In genomic region chr10:72241853-72242252, GRCh38 we compare ENCODE assay signal across 12 cellular contexts. TPM values are rescaled to one million over a fixed set of nuclear protein-coding genes. Genes with fewer than 3 reads are reported as not detected.
DNase-seq lines count a peak whose midpoint lies in the region; ATAC-seq and TF ChIP-seq lines count a peak whose summit lies in the region.
"Had no signal": no experiment of that assay in that cellular context is flagged by ENCODE, and none has a peak within 500 bp of the region (broad histone marks: within the 10 kb centered on the region; RNA-seq: fewer than 3 reads in every experiment).

No MANE protein-coding gene starts in this region.

- no peaks in the 10 kb centered on the region for H3K27me3 ChIP-seq in esophagus squamous epithelium
- H3K27me3 ChIP-seq in gastrocnemius medialis, result no peaks in the 10 kb centered on the region
- no peaks in the 10 kb centered on the region for H3K27me3 ChIP-seq in trophoblast cell (ENCODE audit: insufficient read depth, low read length)

- H3K9ac ChIP-seq in trophoblast cell (ENCODE audit: low read length), result no peak overlapping the region

- H3K4ac ChIP-seq in trophoblast cell (ENCODE audit: low read depth, low read length), result no peak overlapping the region

- no peak overlapping the region for H2BK12ac ChIP-seq in trophoblast cell (ENCODE audit: low read length)

- no peak overlapping the region for H4K91ac ChIP-seq in trophoblast cell (ENCODE audit: low read depth, low read length)

- DNase-seq in stimulated activated naive CD8-positive, alpha-beta T cell treated with anti-CD3 and anti-CD28 coated beads, Interleukin-15, Interleukin-2, amounts not matched to agents 100 U/mL and 50 U/mL, for 24 hours, result no peak
- DNase-seq in esophagus squamous epithelium (lab: John Stamatoyannopoulos, UW) (no peak), gastrocnemius medialis (no peak), SHP77 (lab: John Stamatoyannopoulos, UW) (no peak), trophoblast cell (no peak)
- DNase-seq in central memory CD4-positive, alpha-beta T cell, result no peak
- DNase-seq: activated CD4-positive, alpha-beta T cell treated with anti-CD3 and anti-CD28 coated beads, Interleukin-2, amount 50 U/mL, for 1 hour; kidney; NCI-H2107; NCI-H774 had no signal

- H3K23ac ChIP-seq in trophoblast cell (ENCODE audit: low read length), result no peak overlapping the region

- H2BK5ac ChIP-seq in trophoblast cell (ENCODE audit: low read depth, low read length, poor library complexity), result no peak overlapping the region

- no peak overlapping the region for H2AK5ac ChIP-seq in trophoblast cell (ENCODE audit: low read length)

- intact Hi-C loops in esophagus squamous epithelium (cut with DNase I) (loop anchor here (10.0 kb wide), 1 partner anchor 93 kb away; no protein-coding TSS in a partner anchor), gastrocnemius medialis (cut with DNase I; ENCODE audit: low total_unique reads) (no loop called here)

- no peak overlapping the region for H3K4me2 ChIP-seq in trophoblast cell (ENCODE audit: low read length)

- no peaks in the 10 kb centered on the region for H3K9me3 Mint-ChIP-seq in stimulated activated naive CD8-positive, alpha-beta T cell treated with anti-CD3 and anti-CD28 coated beads, Interleukin-15, Interleukin-2, amounts not matched to agents 100 ng/mL and 50 ng/mL, for 24 hours

- TF ChIP-seq CTCF in esophagus squamous epithelium (IDR thresholded peaks at IDR 0.05) (no peak), gastrocnemius medialis (IDR thresholded peaks at IDR 0.05 in 4 of 5, conservative IDR thresholded peaks at IDR 0.05 in 1 of 5) (no peak)

- no peak overlapping the region for H2AFZ ChIP-seq in trophoblast cell (ENCODE audit: insufficient read depth, low read length, poor library complexity)

- H3K36me3 Mint-ChIP-seq in stimulated activated naive CD8-positive, alpha-beta T cell treated with anti-CD3 and anti-CD28 coated beads, Interleukin-15, Interleukin-2, amounts not matched to agents 100 ng/mL and 50 ng/mL, for 24 hours (ENCODE audit: low read depth), result peaks cover 6% of the 10 kb centered on the region

- in situ Hi-C loops in gastrocnemius medialis (cut with MboI; ENCODE audit: low sequenced_read_pairs in 4 of 4), result loop anchor here in 1 of 4 donors (25.0 kb wide), 1 partner anchor 380 kb away; the partner anchor contains the start of gene PSAP

- peaks cover 63% of the 10 kb centered on the region for H3K4me1 Mint-ChIP-seq in stimulated activated naive CD8-positive, alpha-beta T cell treated with anti-CD3 and anti-CD28 coated beads, Interleukin-15, Interleukin-2, amounts not matched to agents 100 ng/mL and 50 ng/mL, for 24 hours (ENCODE audit: low read depth)

- H4K12ac ChIP-seq in trophoblast cell (ENCODE audit: low read depth, low read length), result no peak overlapping the region

- no peaks in the 10 kb centered on the region for H3K79me2 ChIP-seq in trophoblast cell (ENCODE audit: control insufficient read depth, insufficient read depth, low read length, poor library complexity)

- H4K8ac ChIP-seq in trophoblast cell (ENCODE audit: low read depth, low read length), result no peak overlapping the region

- H3K4me1 ChIP-seq in esophagus squamous epithelium, result peaks cover 39 to 58% (median 51%) of the 10 kb centered on the region in 3 donors
- H3K4me1 ChIP-seq in gastrocnemius medialis, result peaks cover 72 to 75% of the 10 kb centered on the region in 2 donors
- peaks cover 7 to 10% of the 10 kb centered on the region in 2 experiments for H3K4me1 ChIP-seq in trophoblast cell (ENCODE audit: control insufficient read depth in 1 of 2, insufficient read depth in 2 of 2, low read length in 2 of 2)

- no peak overlapping the region for H3K14ac ChIP-seq in trophoblast cell (ENCODE audit: low read length)

- WGBS in esophagus squamous epithelium, 2 donors, result 80 to 90% methylated on average over 1 to 2 of the region's 4 CpGs
- no CpG with 5 or more reads among the region's 4 CpGs for WGBS in trophoblast cell (ENCODE audit: extremely low coverage, insufficient coverage, insufficient read length)

- H2BK120ac ChIP-seq in trophoblast cell (ENCODE audit: insufficient read depth, low read length, poor library complexity), result no peak overlapping the region

- H3K27ac ChIP-seq in esophagus squamous epithelium (peak overlapping the region in 3 of 4 donors; percentile 89 to 96 (median 96)), gastrocnemius medialis (peak overlapping the region; percentile 94 to 99 (median 98)), trophoblast cell (ENCODE audit: low read depth, low read length) (no peak overlapping the region)

- H3K18ac ChIP-seq in trophoblast cell (ENCODE audit: low read length), result no peak overlapping the region

- ATAC-seq in stimulated activated naive CD8-positive, alpha-beta T cell treated with anti-CD3 and anti-CD28 coated beads, Interleukin-15, Interleukin-2, amounts not matched to agents 100 U/mL and 50 U/mL, for 24 hours, result no peak
- ATAC-seq in gastrocnemius medialis (no peak), HG03432 (IDR thresholded peaks at IDR 0.05; ENCODE audit: unreplicated experiment) (no peak)

- H3K79me1 ChIP-seq in trophoblast cell (ENCODE audit: low read length), result no peaks in the 10 kb centered on the region

- H3K4me3 ChIP-seq in esophagus squamous epithelium (no peak overlapping the region), gastrocnemius medialis (no peak overlapping the region), trophoblast cell (ENCODE audit: low read depth, low read length) (no peak overlapping the region)

- H3K4me3 Mint-ChIP-seq in stimulated activated naive CD8-positive, alpha-beta T cell treated with anti-CD3 and anti-CD28 coated beads, Interleukin-15, Interleukin-2, amounts not matched to agents 100 ng/mL and 50 ng/mL, for 24 hours, result no peak overlapping the region

- peak overlapping the region; percentile 87 for H3K27ac Mint-ChIP-seq in stimulated activated naive CD8-positive, alpha-beta T cell treated with anti-CD3 and anti-CD28 coated beads, Interleukin-15, Interleukin-2, amounts not matched to agents 100 ng/mL and 50 ng/mL, for 24 hours

- H3K27me3 Mint-ChIP-seq in stimulated activated naive CD8-positive, alpha-beta T cell treated with anti-CD3 and anti-CD28 coated beads, Interleukin-15, Interleukin-2, amounts not matched to agents 100 ng/mL and 50 ng/mL, for 24 hours, result no peaks in the 10 kb centered on the region

- TF ChIP-seq POLR2A in esophagus squamous epithelium (IDR thresholded peaks at IDR 0.05), result no peak
- TF ChIP-seq POLR2A in gastrocnemius medialis (IDR thresholded peaks at IDR 0.05), result no peak

- H3K9me3 ChIP-seq in esophagus squamous epithelium, result no peaks in the 10 kb centered on the region
- no peaks in the 10 kb centered on the region for H3K9me3 ChIP-seq in gastrocnemius medialis
- H3K9me3 ChIP-seq in trophoblast cell (ENCODE audit: insufficient read depth, low read depth, low read length), result peaks cover 2% of the 10 kb centered on the region

- H3K36me3 ChIP-seq in esophagus squamous epithelium, result peaks cover 0 to 6% (median 0%) of the 10 kb centered on the region in 3 donors
- no peaks in the 10 kb centered on the region for H3K36me3 ChIP-seq in gastrocnemius medialis
- peaks cover 0 to under 1% of the 10 kb centered on the region in 2 experiments for H3K36me3 ChIP-seq in trophoblast cell (ENCODE audit: control insufficient read depth in 1 of 2, insufficient read depth in 2 of 2, low read length in 2 of 2)

RNA-seq across cellular contexts. Expression of gene ASCC1, which starts 25.8 kb away (rescaled TPM):
- total RNA-seq in esophagus squamous epithelium (10 to 100 TPM; 18.7 to 28.4 (median 24.7) TPM), gastrocnemius medialis (10 to 100 TPM; 26.1 to 31.1 (median 29.6) TPM)
- polyA plus RNA-seq in trophoblast cell (2013), result 33.6 and 35.4 TPM in 2 replicates

RNA-seq across cellular contexts. Expression of gene ANAPC16, which starts 26.0 kb away (rescaled TPM):
- 100 to 1,000 TPM in 1 of 4 donors, 10 to 100 TPM in 3; 34.2 to 104 (median 58.1) TPM for total RNA-seq in esophagus squamous epithelium
- total RNA-seq in gastrocnemius medialis, result 100 to 1,000 TPM in 2 of 4 donors, 10 to 100 TPM in 2; 70.9 to 168 (median 105) TPM
- 51.1 and 52.7 TPM in 2 replicates for polyA plus RNA-seq in trophoblast cell (2013)

RNA-seq across cellular contexts. Expression of gene DDIT4, which starts 31.9 kb away (rescaled TPM):
- total RNA-seq in esophagus squamous epithelium (100 to 1,000 TPM in 3 of 4 donors, 10 to 100 TPM in 1; 49.4 to 384 (median 138) TPM), gastrocnemius medialis (100 to 1,000 TPM; 296 to 667 (median 319) TPM)
- 175 and 178 TPM in 2 replicates for polyA plus RNA-seq in trophoblast cell (2013)
